ENCODE assay signal across 17 cellular contexts in genomic region chr1:32404956-32405355, GRCh38. TPM values are rescaled to one million over a fixed set of nuclear protein-coding genes. Genes with fewer than 3 reads are reported as not detected.
DNase-seq lines count a peak whose midpoint lies in the region; TF ChIP-seq lines count a peak whose summit lies in the region.
"Had no signal": no experiment of that assay in that cellular context is flagged by ENCODE, and none has a peak within 500 bp of the region (broad histone marks: within the 10 kb centered on the region; RNA-seq: fewer than 3 reads in every experiment).

No MANE protein-coding gene starts in this region.

- no peak for TF ChIP-seq CTCF in AG04450 (IDR thresholded peaks at IDR 0.05; ENCODE audit: low read depth, low read length)

- DNase-seq in AG04450 (ENCODE audit: low read depth, low spot score) (peak; percentile 30), GM04503 (ENCODE audit: low read depth) (peak; percentile 31), NCI-H82 treated with DMSO at 0.1 percent for 48 hours (lab: John Stamatoyannopoulos, UW; ENCODE audit: unreplicated experiment) (peak; percentile 83), iris pigment epithelial cell (ENCODE audit: low read depth) (peak; percentile 48), COLO829 (ENCODE audit: low spot score) (no peak), NCI-H2029 (lab: John Stamatoyannopoulos, UW) (no peak), NCI-H1048 (lab: John Stamatoyannopoulos, UW) (no peak), MG63 (no peak)
- DNase-seq: CD4-positive, alpha-beta T cell; DND-41; GF-D8; Karpas-422; NCI-H1105 treated with DMSO at 0.1 percent for 48 hours; NCI-H1694 treated with DMSO at 0.1 percent for 48 hours; NCI-H748 treated with DMSO at 0.1 percent for 48 hours had no signal

- no peaks in the 10 kb centered on the region for H3K36me3 ChIP-seq in MG63

- H3K9me3 ChIP-seq in AG04450 (ENCODE audit: control insufficient read depth, insufficient read depth, low read length) (no peaks in the 10 kb centered on the region), MG63 (no peaks in the 10 kb centered on the region)
- H3K9me3 ChIP-seq: A549 had no signal

- POLR2A ChIA-PET in AG04450 (lab: Yijun Ruan, JAX) = interaction anchor here (1.2 kb wide), 1 partner anchor 69 kb away, joined by 3 read pairs; the partner anchor contains the start of gene MARCKSL1

- H3K27me3 ChIP-seq in AG04450 (ENCODE audit: control insufficient read depth, insufficient read depth, low read length) (peaks cover 5% of the 10 kb centered on the region), MG63 (no peaks in the 10 kb centered on the region)

- H3K27ac ChIP-seq in AG04450 (ENCODE audit: low read depth, low read length) = no peak overlapping the region
- H3K27ac ChIP-seq: A549, PC-9 had no signal

- CTCF ChIA-PET in AG04450 (lab: Charles Lee) = interaction anchor here (0.5 to 1.4 kb wide), 4 partner anchors 9 to 682 kb away, joined by 3 to 8 read pairs (median 3); no protein-coding TSS in a partner anchor

- H3K4me3 ChIP-seq in AG04450 (ENCODE audit: low read depth, low read length) (no peak overlapping the region), MG63 (no peak overlapping the region)
- H3K4me3 ChIP-seq: A549, PC-9 had no signal

RNA-seq across cellular contexts. Expression of gene BSDC1, which starts 10.7 kb away (rescaled TPM):
- polyA plus RNA-seq in AG04450 (2011; rRNA removed) = 45.3 and 53.1 TPM in 2 replicates
- polyA minus RNA-seq in AG04450 (2011; rRNA and poly(A)+ RNA removed) = 45.1 and 47.4 TPM in 2 replicates
- 35.8 and 52.2 TPM in 2 replicates for total RNA-seq in MG63 (2014; rRNA removed; shearing (Covaris generic); ENCODE audit: low replicate concordance)

RNA-seq across cellular contexts. Expression of gene TSSK3, which starts 42.6 kb away (rescaled TPM):
- polyA plus RNA-seq in AG04450 (2011; rRNA removed) = 0.33 and 0.45 TPM in 2 replicates
- polyA minus RNA-seq in AG04450 (2011; rRNA and poly(A)+ RNA removed) = not detected in 2 replicates
- total RNA-seq in MG63 (2014; rRNA removed; shearing (Covaris generic); ENCODE audit: low replicate concordance) = not detected in 2 replicates

RNA-seq across cellular contexts. Expression of gene FAM229A, which starts 42.7 kb away (rescaled TPM):
- 1.4 and 1.6 TPM in 2 replicates for polyA plus RNA-seq in AG04450 (2011; rRNA removed)
- 2.1 and 2.3 TPM in 2 replicates for polyA minus RNA-seq in AG04450 (2011; rRNA and poly(A)+ RNA removed)
- 0.10 TPM in 1 of 2 replicates, not detected in the other for total RNA-seq in MG63 (2014; rRNA removed; shearing (Covaris generic); ENCODE audit: low replicate concordance)

RNA-seq across cellular contexts. Expression of gene ZBTB8B, which starts 59.9 kb away (rescaled TPM):
- polyA plus RNA-seq in AG04450 (2011; rRNA removed) = not detected in 2 replicates
- not detected in 2 replicates for polyA minus RNA-seq in AG04450 (2011; rRNA and poly(A)+ RNA removed)
- total RNA-seq in MG63 (2014; rRNA removed; shearing (Covaris generic); ENCODE audit: low replicate concordance) = not detected in 2 replicates
- total RNA-seq: CD4-positive, alpha-beta T cell had no signal

Comparison
In these comparisons a context has a peak if more than half of its experiments do, and no peak if none do; other contexts are left out.
1. DNase-seq: peak in AG04450 (single experiment), GM04503 (single experiment), NCI-H82 treated with DMSO at 0.1 percent for 48 hours (single experiment) and iris pigment epithelial cell (single experiment); none in COLO829 (single experiment), NCI-H2029 (single experiment), NCI-H1048 (single experiment) and MG63 (single experiment).